Comparison of ENCODE assay signal across 8 cellular contexts in the genomic region with DNA sequence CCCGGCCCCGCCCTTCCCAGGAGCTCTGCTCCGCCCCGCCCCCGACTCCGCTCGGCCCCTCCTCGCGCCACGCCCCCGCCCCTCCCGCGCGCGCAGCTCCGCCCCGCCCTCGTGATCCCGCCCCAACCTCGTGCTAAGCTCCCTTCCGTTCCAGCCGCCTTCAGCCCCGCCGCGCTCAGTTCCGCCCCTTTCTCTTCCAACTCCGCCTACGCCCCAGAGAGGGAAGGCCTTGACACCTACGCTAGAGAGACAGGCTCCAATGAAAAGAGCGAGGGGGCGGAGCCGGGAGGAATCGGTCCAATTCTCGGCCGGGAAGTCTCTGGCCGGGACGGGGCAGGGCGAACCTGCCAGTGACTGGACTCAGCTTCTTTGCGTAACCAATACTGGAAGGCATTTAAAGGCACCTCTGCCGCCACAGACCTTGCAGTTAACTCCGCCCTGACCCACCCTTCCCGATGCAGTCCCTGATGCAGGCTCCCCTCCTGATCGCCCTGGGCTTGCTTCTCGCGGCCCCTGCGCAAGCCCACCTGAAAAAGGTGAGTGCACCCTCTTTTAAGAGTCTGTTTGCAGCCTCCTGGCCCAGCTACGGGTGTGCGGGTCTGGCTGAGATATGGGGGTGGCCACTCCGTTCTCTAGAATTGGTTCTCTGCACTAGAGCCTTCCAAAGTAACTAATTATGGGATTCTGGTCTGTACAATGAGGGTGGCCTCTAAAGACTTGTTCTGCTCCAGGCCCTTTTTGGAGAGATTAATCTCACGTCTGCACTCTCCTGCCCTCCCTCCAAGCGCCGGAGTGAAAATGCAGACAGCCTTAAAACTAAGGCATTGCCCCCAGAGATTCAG. TPM values are rescaled to one million over a fixed set of nuclear protein-coding genes. Genes with fewer than 3 reads are reported as not detected.
DNase-seq lines count a peak whose midpoint lies in the region; ATAC-seq, FAIRE-seq and TF ChIP-seq lines count a peak whose summit lies in the region.

A gene (plus strand): TSS at position 424 of the 842 bp plus-strand sequence. CDS start 32 bp downstream, at position 456.

- ATAC-seq in HG03460 (IDR thresholded peaks at IDR 0.05; ENCODE audit: unreplicated experiment): peak; percentile 74

- TF ChIP-seq CTCF in BE2C (IDR thresholded peaks at IDR 0.05; ENCODE audit: low read depth, low read length): no peak

- H3K27me3 ChIP-seq in BE2C: no peaks in the 10 kb centered on the region

- FAIRE-seq in colon (lab: Jason Lieb, UNC): peak; percentile 36

- no peaks in the 10 kb centered on the region for H3K36me3 ChIP-seq in BE2C

- peak within 1 kb of the TSS; percentile 68 for H3K4me3 ChIP-seq in BE2C (ENCODE audit: low read depth, low read length)

- no peaks in the 10 kb centered on the region for H3K4me1 ChIP-seq in BE2C

- H3K9me3 ChIP-seq in BE2C: no peaks in the 10 kb centered on the region

- DNase-seq in BE2C (peak; percentile 99), GM19240 (ENCODE audit: insufficient read length, low spot score) (peak; percentile 72), NCI-H526 (lab: John Stamatoyannopoulos, UW) (peak; percentile 98 to 99), kidney glomerular epithelial cell (lab: John Stamatoyannopoulos, UW) (peak; percentile 99)
- DNase-seq in activated CD4-positive, alpha-beta T cell treated with anti-CD3 and anti-CD28 coated beads for 48 hours: peak; percentile 99
- peak; percentile 95 for DNase-seq in stimulated activated CD4-positive, alpha-beta T cell treated with anti-CD3 and anti-CD28 coated beads, Interleukin-1b, Interleukin-23, amount 100 ng/mL, for 1 hour (ENCODE audit: low read depth in 2 of 2)

RNA-seq across cellular contexts. Expression of the gene that starts here (rescaled TPM):
- polyA plus RNA-seq in BE2C (2012; ENCODE audit: insufficient read depth, insufficient read length, low read depth): 2.5 TPM

Comparison
In these comparisons a context has a peak if more than half of its experiments do, and no peak if none do; other contexts are left out.
1. Peak in every context shown above with its lines: DNase-seq, ATAC-seq and H3K4me3 ChIP-seq.